ENCODE assay signal across 14 cellular contexts in genomic region chr4:8773124-8773931, GRCh38.
"Had no signal": no experiment of that assay in that cellular context is flagged by ENCODE, and none has a peak within 500 bp of the region (broad histone marks: within the 10 kb centered on the region; RNA-seq: fewer than 3 reads in every experiment).

No MANE protein-coding gene starts in this region.

- FAIRE-seq: TTC549 had no signal

- H3K4me3 Mint-ChIP-seq: brain; dendritic cell treated with granulocyte-macrophage colony-stimulating factor and Interleukin-4, amounts not matched to agents 40 ng/mL and 50 ng/mL, for 4 days; memory B cell; stimulated activated memory B cell treated with anti-CD40 and anti-IgM and Interleukin-4, amounts not matched to agents 10 μg/mL and 1 μg/mL and 100 μg/mL, for 72 hours had no signal

- H3K27me3 Mint-ChIP-seq: dendritic cell treated with granulocyte-macrophage colony-stimulating factor and Interleukin-4, amounts not matched to agents 40 ng/mL and 50 ng/mL, for 4 days; memory B cell; stimulated activated memory B cell treated with anti-CD40 and anti-IgM and Interleukin-4, amounts not matched to agents 10 μg/mL and 1 μg/mL and 100 μg/mL, for 72 hours had no signal

- DNase-seq: activated CD4-positive, alpha-beta T cell treated with anti-CD3 and anti-CD28 coated beads, Interleukin-2, amount 50 U/mL, for 48 hours; activated naive CD4-positive, alpha-beta T cell treated with Interleukin-2 at 50 U/mL for 16 hours; activated T-cell treated with anti-CD3 and anti-CD28 coated beads, Interleukin-2, amount 50 U/mL, for 48 hours; amniotic stem cell; erythroblast; hippocampal formation; stimulated activated CD4-positive, alpha-beta T cell treated with anti-CD3 and anti-CD28 coated beads, Interleukin-1b, Interleukin-23, amount 100 ng/mL, for 48 hours had no signal

- H3K36me3 ChIP-seq: tibial nerve had no signal

- H3K36me3 Mint-ChIP-seq: brain; memory B cell; stimulated activated memory B cell treated with anti-CD40 and anti-IgM and Interleukin-4, amounts not matched to agents 10 μg/mL and 1 μg/mL and 100 μg/mL, for 72 hours had no signal

- H3K4me3 ChIP-seq: smooth muscle cell, tibial nerve had no signal

- H3K4me1 Mint-ChIP-seq: memory B cell; stimulated activated memory B cell treated with anti-CD40 and anti-IgM and Interleukin-4, amounts not matched to agents 10 μg/mL and 1 μg/mL and 100 μg/mL, for 72 hours had no signal

- H3K9me3 Mint-ChIP-seq: dendritic cell treated with granulocyte-macrophage colony-stimulating factor and Interleukin-4, amounts not matched to agents 40 ng/mL and 50 ng/mL, for 4 days; memory B cell had no signal

- H3K4me1 ChIP-seq: tibial nerve had no signal

- ATAC-seq: stimulated activated memory B cell treated with anti-CD40 and anti-IgM and Interleukin-4, amounts not matched to agents 10 μg/mL and 1 μg/mL and 100 μg/mL, for 72 hours had no signal

- H3K27ac ChIP-seq: tibial nerve had no signal

- H3K27me3 ChIP-seq: tibial nerve had no signal

- H3K27ac Mint-ChIP-seq: dendritic cell treated with granulocyte-macrophage colony-stimulating factor and Interleukin-4, amounts not matched to agents 40 ng/mL and 50 ng/mL, for 4 days; memory B cell; stimulated activated memory B cell treated with anti-CD40 and anti-IgM and Interleukin-4, amounts not matched to agents 10 μg/mL and 1 μg/mL and 100 μg/mL, for 72 hours had no signal
